ENCODE assay signal across 16 cellular contexts in genomic region chr1:232435746-232436145, GRCh38.
A peak's percentile ranks its signal among the peaks of the same experiment; 100 is the strongest.
DNase-seq lines count a peak whose midpoint lies in the region; ATAC-seq, FAIRE-seq and TF ChIP-seq lines count a peak whose summit lies in the region.
"Had no signal": no experiment of that assay in that cellular context is flagged by ENCODE, and none has a peak within 500 bp of the region (broad histone marks: within the 10 kb centered on the region; RNA-seq: fewer than 3 reads in every experiment).

No MANE protein-coding gene starts in this region.

- H2BK5ac ChIP-seq in mesendoderm (ENCODE audit: low read length), result no peak overlapping the region

- H3K36me3 Mint-ChIP-seq in astrocyte (ENCODE audit: low read depth, unreplicated experiment), result peaks cover 15% of the 10 kb centered on the region
- peaks cover 21% of the 10 kb centered on the region for H3K36me3 Mint-ChIP-seq in nephron progenitor cell (ENCODE audit: low read depth)

- H3K4me3 ChIP-seq in astrocyte (ENCODE audit: insufficient read depth, low read depth, low read length) (no peak overlapping the region), fibroblast of villous mesenchyme (ENCODE audit: low read depth, low read length) (no peak overlapping the region), mesendoderm (ENCODE audit: low read length) (no peak overlapping the region)

- H3K27me3 Mint-ChIP-seq in astrocyte (ENCODE audit: low read depth, unreplicated experiment) (no peaks in the 10 kb centered on the region), nephron progenitor cell (ENCODE audit: low read depth, poor library complexity) (no peaks in the 10 kb centered on the region)

- H3K79me2 ChIP-seq in astrocyte (ENCODE audit: insufficient read depth, low read length), result no peaks in the 10 kb centered on the region
- no peaks in the 10 kb centered on the region for H3K79me2 ChIP-seq in mesendoderm (ENCODE audit: control insufficient read depth, insufficient read depth, low read length)

- no peak overlapping the region for H3K4ac ChIP-seq in mesendoderm (ENCODE audit: low read depth, low read length)

- no peak overlapping the region for H3K27ac Mint-ChIP-seq in astrocyte (ENCODE audit: unreplicated experiment)
- H3K27ac Mint-ChIP-seq in nephron progenitor cell, result peak overlapping the region; percentile 40
- H3K27ac Mint-ChIP-seq: activated T-cell treated with anti-CD3 and anti-CD28 coated beads, Interleukin-2, amount 50 U/mL, for 72 hours had no signal

- no peak for FAIRE-seq in astrocyte (lab: Jason Lieb, UNC)

- H3K4me1 Mint-ChIP-seq in astrocyte (ENCODE audit: low read depth, unreplicated experiment), result peaks cover 30% of the 10 kb centered on the region
- H3K4me1 Mint-ChIP-seq in nephron progenitor cell, result peaks cover 14% of the 10 kb centered on the region

- no peaks in the 10 kb centered on the region for H3K79me1 ChIP-seq in mesendoderm (ENCODE audit: low read length)

- no peak for ATAC-seq in GM19463 (IDR thresholded peaks at IDR 0.05; ENCODE audit: unreplicated experiment)
- no peak for ATAC-seq in HG02623 (IDR thresholded peaks at IDR 0.05; ENCODE audit: unreplicated experiment)
- ATAC-seq: activated T-cell treated with anti-CD3 and anti-CD28 coated beads, Interleukin-2, amount 50 U/mL, for 72 hours had no signal

- H3K9me3 ChIP-seq in astrocyte (ENCODE audit: insufficient read depth, low read depth, low read length), result no peaks in the 10 kb centered on the region
- H3K9me3 ChIP-seq: Caco-2 had no signal

- no peak overlapping the region for H3K4me3 Mint-ChIP-seq in astrocyte (ENCODE audit: unreplicated experiment)
- H3K4me3 Mint-ChIP-seq in nephron progenitor cell, result no peak overlapping the region
- H3K4me3 Mint-ChIP-seq: activated T-cell treated with anti-CD3 and anti-CD28 coated beads, Interleukin-2, amount 50 U/mL, for 72 hours had no signal

- no peaks in the 10 kb centered on the region for H4K20me1 ChIP-seq in astrocyte (ENCODE audit: insufficient read depth, low read length)

- H3K36me3 ChIP-seq in astrocyte (ENCODE audit: insufficient read depth, low read length) (no peaks in the 10 kb centered on the region), mesendoderm (ENCODE audit: control insufficient read depth, insufficient read depth, low read length) (peaks cover 13% of the 10 kb centered on the region)

- H3K23ac ChIP-seq in mesendoderm (ENCODE audit: low read length), result no peak overlapping the region

- no peak overlapping the region for H2AFZ ChIP-seq in astrocyte (ENCODE audit: low read depth, low read length)

- H2BK120ac ChIP-seq in mesendoderm (ENCODE audit: low read depth, low read length), result no peak overlapping the region

- no peak overlapping the region for H2BK15ac ChIP-seq in mesendoderm (replicated peaks; ENCODE audit: low read depth)

- DNase-seq in AG09319 (ENCODE audit: extremely low read depth, low read depth) (peak; percentile 39), astrocyte (ENCODE audit: low read depth) (peak; percentile 66), fibroblast of villous mesenchyme (ENCODE audit: low read depth) (peak; percentile 64), nephron progenitor cell (no peak), mesendoderm (no peak)
- no peak for DNase-seq in activated effector memory CD4-positive, alpha-beta T cell treated with Interleukin-2 at 50 U/mL for 16 hours
- DNase-seq: activated CD4-positive, alpha-beta T cell treated with anti-CD3 and anti-CD28 coated beads, Interleukin-2, amount 50 U/mL, for 4 hours; activated T-cell treated with anti-CD3 and anti-CD28 coated beads, Interleukin-2, amount 50 U/mL, for 72 hours; amygdala; Caco-2; islet precursor cell; NCI-H146; NCI-H510A; stimulated activated CD4-positive, alpha-beta T cell treated with anti-CD3 and anti-CD28 coated beads, Interleukin-1b, Interleukin-23, amount 100 ng/mL, for 48 hours had no signal

- H3K56ac ChIP-seq in mesendoderm (ENCODE audit: low read length), result no peak overlapping the region

- no peak overlapping the region for H3K18ac ChIP-seq in mesendoderm (ENCODE audit: low read length)

- H2AK5ac ChIP-seq in mesendoderm (ENCODE audit: low read length), result no peak overlapping the region

- no peaks in the 10 kb centered on the region for H3K27me3 ChIP-seq in astrocyte (ENCODE audit: insufficient read depth, low read length)
- no peaks in the 10 kb centered on the region for H3K27me3 ChIP-seq in mesendoderm (ENCODE audit: insufficient read depth, low read length, poor library complexity)

- peaks cover 8% of the 10 kb centered on the region for H3K4me1 ChIP-seq in astrocyte (ENCODE audit: insufficient read depth, low read length)
- no peaks in the 10 kb centered on the region for H3K4me1 ChIP-seq in mesendoderm (ENCODE audit: control insufficient read depth, low read depth, low read length)
- H3K4me1 ChIP-seq: Caco-2 had no signal

- H3K9me3 Mint-ChIP-seq in astrocyte (ENCODE audit: unreplicated experiment), result no peaks in the 10 kb centered on the region
- H3K9me3 Mint-ChIP-seq in nephron progenitor cell, result no peaks in the 10 kb centered on the region
- H3K9me3 Mint-ChIP-seq: activated T-cell treated with anti-CD3 and anti-CD28 coated beads, Interleukin-2, amount 50 U/mL, for 72 hours had no signal

- TF ChIP-seq CTCF in AG09319 (IDR thresholded peaks at IDR 0.05; ENCODE audit: low read depth, low read length), result no peak
- TF ChIP-seq CTCF in astrocyte (IDR thresholded peaks at IDR 0.05; ENCODE audit: insufficient read depth, low read depth, low read length), result no peak
- TF ChIP-seq CTCF in fibroblast of villous mesenchyme (IDR thresholded peaks at IDR 0.05; ENCODE audit: insufficient read depth, low read depth, low read length), result no peak
- TF ChIP-seq CTCF in nephron progenitor cell (IDR thresholded peaks at IDR 0.05), result no peak

- H3K4me2 ChIP-seq in astrocyte (ENCODE audit: low read length) (no peak overlapping the region), mesendoderm (ENCODE audit: low read length) (no peak overlapping the region)

- no CpG with 5 or more reads among the region's 3 CpGs for WGBS in mesendoderm (ENCODE audit: extremely low coverage, insufficient coverage, low lambda C conversion rate)

- H4K8ac ChIP-seq in mesendoderm (ENCODE audit: low read depth, low read length), result no peak overlapping the region

- no peak overlapping the region for H3K9ac ChIP-seq in astrocyte (ENCODE audit: low read length)
- H3K9ac ChIP-seq in mesendoderm (ENCODE audit: low read length), result no peak overlapping the region

- no peak overlapping the region for H4K5ac ChIP-seq in mesendoderm (ENCODE audit: low read length)

- H3K27ac ChIP-seq in astrocyte (ENCODE audit: low read depth, low read length) (no peak overlapping the region), mesendoderm (ENCODE audit: low read depth, low read length) (no peak overlapping the region)

Comparison
In these comparisons a context has a peak if more than half of its experiments do, and no peak if none do; other contexts are left out.
1. DNase-seq: peak in AG09319 (single experiment), astrocyte (single experiment) and fibroblast of villous mesenchyme (single experiment); none in nephron progenitor cell (single experiment), mesendoderm (single experiment) and activated effector memory CD4-positive, alpha-beta T cell treated with Interleukin-2 at 50 U/mL for 16 hours (single experiment).